ENCODE assay signal across 8 cellular contexts in genomic region chr6:116405147-116405546, GRCh38. TPM values are rescaled to one million over a fixed set of nuclear protein-coding genes. Genes with fewer than 3 reads are reported as not detected.
DNase-seq lines count a peak whose midpoint lies in the region; ATAC-seq and TF ChIP-seq lines count a peak whose summit lies in the region.

No MANE protein-coding gene starts in this region.

- H3K4me3 ChIP-seq in MM.1S (ENCODE audit: low read length) (peak overlapping the region; percentile 39; the same call in 1 of the 2 replicates), right cardiac atrium (ENCODE audit: low read length) (no peak overlapping the region)
- H3K4me3 ChIP-seq in CD8-positive, alpha-beta memory T cell (ENCODE audit: low read length), result no peak overlapping the region

- TF ChIP-seq CTCF in GM10248 (IDR thresholded peaks at IDR 0.05; ENCODE audit: control extremely low read depth, extremely low read depth, low read depth, missing control alignments) (no peak), MM.1S (IDR thresholded peaks at IDR 0.05; ENCODE audit: low read length) (no peak)

- intact Hi-C loops in right cardiac atrium (cut with DNase I), result no loop called here

- H3K4me1 Mint-ChIP-seq in CD8-positive, alpha-beta memory T cell, result peaks cover 0 to 6% (median 0%) of the 10 kb centered on the region in 3 donors
- H3K4me1 Mint-ChIP-seq in T-helper 17 cell, result peaks cover 4% of the 10 kb centered on the region
- no peaks in the 10 kb centered on the region for H3K4me1 Mint-ChIP-seq in natural killer cell treated with Interleukin-12 subunit alpha and Interleukin-12 subunit beta and Interleukin-15 and Interleukin-18, amount 100 ng/mL, for 72 hours (ENCODE audit: low read depth in 2 of 2)
- no peaks in the 10 kb centered on the region for H3K4me1 Mint-ChIP-seq in activated naive CD4-positive, alpha-beta T cell treated with anti-CD3 and anti-CD28 coated beads, Interleukin-2, amount 10 ng/mL, durations not matched to agents 7 days and 5 days

- H3K36me3 ChIP-seq in MM.1S (replicated peaks; ENCODE audit: insufficient read depth, low read length), result no peaks in the 10 kb centered on the region
- H3K36me3 ChIP-seq in CD8-positive, alpha-beta memory T cell (ENCODE audit: insufficient read depth, low read length), result no peaks in the 10 kb centered on the region

- H4K20me1 ChIP-seq in MM.1S (ENCODE audit: insufficient read depth, low read length), result no peaks in the 10 kb centered on the region

- H3K4me3 Mint-ChIP-seq in CD8-positive, alpha-beta memory T cell, result no peak overlapping the region
- H3K4me3 Mint-ChIP-seq in T-helper 17 cell, result no peak overlapping the region
- no peak overlapping the region for H3K4me3 Mint-ChIP-seq in natural killer cell treated with Interleukin-12 subunit alpha and Interleukin-12 subunit beta and Interleukin-15 and Interleukin-18, amount 100 ng/mL, for 72 hours
- no peak overlapping the region for H3K4me3 Mint-ChIP-seq in activated naive CD4-positive, alpha-beta T cell treated with anti-CD3 and anti-CD28 coated beads, Interleukin-2, amount 10 ng/mL, durations not matched to agents 7 days and 5 days

- no peak overlapping the region for H3K27ac Mint-ChIP-seq in CD8-positive, alpha-beta memory T cell
- no peak overlapping the region for H3K27ac Mint-ChIP-seq in T-helper 17 cell
- H3K27ac Mint-ChIP-seq in natural killer cell treated with Interleukin-12 subunit alpha and Interleukin-12 subunit beta and Interleukin-15 and Interleukin-18, amount 100 ng/mL, for 72 hours, result no peak overlapping the region
- H3K27ac Mint-ChIP-seq in activated naive CD4-positive, alpha-beta T cell treated with anti-CD3 and anti-CD28 coated beads, Interleukin-2, amount 10 ng/mL, durations not matched to agents 7 days and 5 days, result no peak overlapping the region

- H3K9me3 ChIP-seq in MM.1S (replicated peaks; ENCODE audit: insufficient read depth, low read length) (no peaks in the 10 kb centered on the region), right cardiac atrium (ENCODE audit: control insufficient read depth, low read length) (no peaks in the 10 kb centered on the region), T-helper 17 cell (ENCODE audit: control insufficient read depth, low read length, poor library complexity, severe bottlenecking) (no peaks in the 10 kb centered on the region)
- no peaks in the 10 kb centered on the region for H3K9me3 ChIP-seq in CD8-positive, alpha-beta memory T cell (ENCODE audit: low read length)

- CTCF ChIA-PET in GM10248 (lab: Yijun Ruan, JAX), result interaction anchor here (0.9 to 3.0 kb wide), 6 partner anchors 10 to 117 kb away, joined by 3 to 25 read pairs (median 4); partner anchors contain the start of gene DSE
- CTCF ChIA-PET in CD8-positive, alpha-beta memory T cell (lab: Charles Lee), result no interaction called here
- CTCF ChIA-PET in activated naive CD4-positive, alpha-beta T cell treated with anti-CD3 and anti-CD28 coated beads, Interleukin-2, amount 10 ng/mL, durations not matched to agents 7 days and 5 days (lab: Charles Lee), result no interaction called here

- peak overlapping the region; percentile 28; the same call in 1 of the 2 replicates for H3K9ac ChIP-seq in MM.1S (ENCODE audit: low read length)

- H3K9me3 Mint-ChIP-seq in CD8-positive, alpha-beta memory T cell, result no peaks in the 10 kb centered on the region
- H3K9me3 Mint-ChIP-seq in natural killer cell treated with Interleukin-12 subunit alpha and Interleukin-12 subunit beta and Interleukin-15 and Interleukin-18, amount 100 ng/mL, for 72 hours, result no peaks in the 10 kb centered on the region
- no peaks in the 10 kb centered on the region for H3K9me3 Mint-ChIP-seq in activated naive CD4-positive, alpha-beta T cell treated with anti-CD3 and anti-CD28 coated beads, Interleukin-2, amount 10 ng/mL, durations not matched to agents 7 days and 5 days

- peaks cover 26% of the 10 kb centered on the region for H3K4me1 ChIP-seq in MM.1S (ENCODE audit: low read length)
- peaks cover 11% of the 10 kb centered on the region for H3K4me1 ChIP-seq in right cardiac atrium (ENCODE audit: control insufficient read depth, insufficient read depth, low read length)
- no peaks in the 10 kb centered on the region for H3K4me1 ChIP-seq in CD8-positive, alpha-beta memory T cell (ENCODE audit: insufficient read depth, low read length)

- peak overlapping the region; percentile 71 for H2AFZ ChIP-seq in MM.1S (ENCODE audit: low read length)

- DNase-seq in GM10248 (ENCODE audit: extremely low spot score), result peak; percentile 42
- DNase-seq in MM.1S, result peak; percentile 87
- no peak for DNase-seq in right cardiac atrium
- DNase-seq in CD8-positive, alpha-beta memory T cell, result no peak
- DNase-seq in T-helper 17 cell, result no peak
- DNase-seq in natural killer cell treated with Interleukin-12 subunit alpha and Interleukin-12 subunit beta and Interleukin-15 and Interleukin-18, amount 100 ng/mL, for 72 hours (ENCODE audit: low spot score), result no peak
- no peak for DNase-seq in activated naive CD4-positive, alpha-beta T cell treated with anti-CD3 and anti-CD28 coated beads, Interleukin-2, amount 10 ng/mL, durations not matched to agents 7 days and 5 days

- H3K27me3 ChIP-seq in MM.1S (replicated peaks; ENCODE audit: insufficient read depth, low read length) (no peaks in the 10 kb centered on the region), right cardiac atrium (ENCODE audit: control insufficient read depth, insufficient read depth) (no peaks in the 10 kb centered on the region)
- H3K27me3 ChIP-seq in CD8-positive, alpha-beta memory T cell (ENCODE audit: insufficient read depth, low read length, poor library complexity, severe bottlenecking), result no peaks in the 10 kb centered on the region

- H3K27me3 Mint-ChIP-seq in CD8-positive, alpha-beta memory T cell, result peaks cover 0 to 8% of the 10 kb centered on the region in 2 donors
- no peaks in the 10 kb centered on the region for H3K27me3 Mint-ChIP-seq in T-helper 17 cell
- peaks cover 6 to 14% of the 10 kb centered on the region in 2 donors for H3K27me3 Mint-ChIP-seq in natural killer cell treated with Interleukin-12 subunit alpha and Interleukin-12 subunit beta and Interleukin-15 and Interleukin-18, amount 100 ng/mL, for 72 hours
- peaks cover 15% of the 10 kb centered on the region for H3K27me3 Mint-ChIP-seq in activated naive CD4-positive, alpha-beta T cell treated with anti-CD3 and anti-CD28 coated beads, Interleukin-2, amount 10 ng/mL, durations not matched to agents 7 days and 5 days

- no peaks in the 10 kb centered on the region for H3K79me2 ChIP-seq in MM.1S (ENCODE audit: low read length)

- WGBS in right cardiac atrium, result 44% methylated on average over 5 of the region's 5 CpGs

- H3F3A ChIP-seq in MM.1S (ENCODE audit: insufficient read depth, low read length), result peaks cover 21% of the 10 kb centered on the region

- H3K36me3 Mint-ChIP-seq in CD8-positive, alpha-beta memory T cell, result peaks cover 0 to 9% (median 2%) of the 10 kb centered on the region in 3 donors
- peaks cover 2% of the 10 kb centered on the region for H3K36me3 Mint-ChIP-seq in T-helper 17 cell (ENCODE audit: low read depth)
- no peaks in the 10 kb centered on the region for H3K36me3 Mint-ChIP-seq in natural killer cell treated with Interleukin-12 subunit alpha and Interleukin-12 subunit beta and Interleukin-15 and Interleukin-18, amount 100 ng/mL, for 72 hours
- no peaks in the 10 kb centered on the region for H3K36me3 Mint-ChIP-seq in activated naive CD4-positive, alpha-beta T cell treated with anti-CD3 and anti-CD28 coated beads, Interleukin-2, amount 10 ng/mL, durations not matched to agents 7 days and 5 days

- peak; percentile 68 for ATAC-seq in GM21825 (IDR thresholded peaks at IDR 0.05; ENCODE audit: unreplicated experiment)
- ATAC-seq in right cardiac atrium, result no peak
- no peak for ATAC-seq in T-helper 17 cell
- ATAC-seq in natural killer cell treated with Interleukin-12 subunit alpha and Interleukin-12 subunit beta and Interleukin-15 and Interleukin-18, amount 100 ng/mL, for 72 hours, result no peak

- H3K27ac ChIP-seq in MM.1S (ENCODE audit: low read length) (peak overlapping the region; percentile 70; the same call in 1 of the 2 replicates), right cardiac atrium (ENCODE audit: low read length) (peak overlapping the region; percentile 15)
- no peak overlapping the region for H3K27ac ChIP-seq in CD8-positive, alpha-beta memory T cell (ENCODE audit: low read depth, low read length)

- H3K4me2 ChIP-seq in MM.1S (ENCODE audit: low read depth, low read length), result peak overlapping the region; percentile 84

- POLR2A ChIA-PET in GM10248 (lab: Yijun Ruan, JAX), result no interaction called here
- POLR2A ChIA-PET in CD8-positive, alpha-beta memory T cell (lab: Charles Lee), result no interaction called here

- H3K9me2 ChIP-seq in MM.1S (replicated peaks; ENCODE audit: insufficient read depth, low read length), result no peaks in the 10 kb centered on the region

RNA-seq across cellular contexts. Expression of gene DSE, which starts 34.4 kb away (rescaled TPM):
- 10 to 100 TPM; 16.5 to 34.3 (median 24.9) TPM for total RNA-seq in right cardiac atrium
- polyA plus RNA-seq in right cardiac atrium, result 6.9 TPM
- 1 to 10 TPM; 7.5 to 7.9 TPM for total RNA-seq in CD8-positive, alpha-beta memory T cell
- 2.7 TPM for polyA plus RNA-seq in CD8-positive, alpha-beta memory T cell
- total RNA-seq in T-helper 17 cell, result 10 to 100 TPM; 19.2 to 32.3 TPM
- total RNA-seq in natural killer cell treated with Interleukin-12 subunit alpha and Interleukin-12 subunit beta and Interleukin-15 and Interleukin-18, amount 100 ng/mL, for 72 hours, result 10 to 100 TPM; 21.9 to 25.9 TPM

RNA-seq across cellular contexts. Expression of gene CALHM6, which starts 56.0 kb away (rescaled TPM):
- total RNA-seq in right cardiac atrium, result 1 to 10 TPM; 3.0 to 4.8 (median 3.8) TPM
- 5.9 TPM for polyA plus RNA-seq in right cardiac atrium
- total RNA-seq in CD8-positive, alpha-beta memory T cell, result 1 to 10 TPM; 1.7 to 2.2 TPM
- 10.9 TPM for polyA plus RNA-seq in CD8-positive, alpha-beta memory T cell
- 1 to 10 TPM; 3.2 to 6.5 TPM for total RNA-seq in T-helper 17 cell
- 1 to 10 TPM; 8.0 to 9.6 TPM for total RNA-seq in natural killer cell treated with Interleukin-12 subunit alpha and Interleukin-12 subunit beta and Interleukin-15 and Interleukin-18, amount 100 ng/mL, for 72 hours

Comparison
In these comparisons a context has a peak if more than half of its experiments do, and no peak if none do; other contexts are left out.
1. DNase-seq: peak in GM10248 (single experiment) and MM.1S (single experiment); none in right cardiac atrium (0 of 3), CD8-positive, alpha-beta memory T cell (0 of 5), T-helper 17 cell (0 of 3), natural killer cell treated with Interleukin-12 subunit alpha and Interleukin-12 subunit beta and Interleukin-15 and Interleukin-18, amount 100 ng/mL, for 72 hours (single experiment) and activated naive CD4-positive, alpha-beta T cell treated with anti-CD3 and anti-CD28 coated beads, Interleukin-2, amount 10 ng/mL, durations not matched to agents 7 days and 5 days (single experiment).